In the genomic region with DNA sequence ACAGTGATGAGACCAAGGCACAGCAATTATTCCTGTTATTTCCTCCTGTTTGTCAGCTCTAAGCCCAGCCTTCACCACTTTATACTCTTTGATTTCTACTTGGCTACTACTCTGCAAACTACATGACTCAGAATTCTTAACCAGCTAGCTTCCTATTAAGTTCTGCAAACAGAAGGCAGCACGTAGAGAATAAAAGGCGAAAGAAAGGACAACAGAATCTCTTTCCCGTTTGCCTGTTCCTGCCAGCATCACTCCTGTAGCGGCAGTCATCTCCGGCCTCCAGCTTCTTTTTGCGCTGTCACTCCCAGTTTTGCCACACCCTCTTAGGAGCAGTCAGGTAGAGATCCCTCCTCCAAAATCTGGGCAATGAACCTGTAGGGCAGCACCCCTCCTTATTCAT, we compare ENCODE assay signal across 11 cellular contexts. TPM values are rescaled to one million over a fixed set of nuclear protein-coding genes. Genes with fewer than 3 reads are reported as not detected.
DNase-seq lines count a peak whose midpoint lies in the region; TF ChIP-seq lines count a peak whose summit lies in the region.
"Had no signal": no experiment of that assay in that cellular context is flagged by ENCODE, and none has a peak within 500 bp of the region (broad histone marks: within the 10 kb centered on the region; RNA-seq: fewer than 3 reads in every experiment).

No MANE protein-coding gene starts in this region.

- H4K8ac ChIP-seq in mesenchymal stem cell (ENCODE audit: low read length) (no peak overlapping the region), trophoblast cell (ENCODE audit: low read depth, low read length) (no peak overlapping the region)

- H3K79me2 ChIP-seq in trophoblast cell (ENCODE audit: control insufficient read depth, insufficient read depth, low read length, poor library complexity) = no peaks in the 10 kb centered on the region

- no peak overlapping the region for H2AK5ac ChIP-seq in mesenchymal stem cell (ENCODE audit: low read length, severe bottlenecking)
- no peak overlapping the region for H2AK5ac ChIP-seq in trophoblast cell (ENCODE audit: low read length)

- no peak overlapping the region for H3K9ac ChIP-seq in mesenchymal stem cell (ENCODE audit: low read length)
- H3K9ac ChIP-seq in trophoblast cell (ENCODE audit: low read length) = no peak overlapping the region

- H3K23ac ChIP-seq in mesenchymal stem cell (ENCODE audit: low read length in 2 of 2) (no peak overlapping the region), trophoblast cell (ENCODE audit: low read length) (no peak overlapping the region)

- 75% methylated on average over 6 of the region's 6 CpGs for whole genome bisulfite sequencing in mesenchymal stem cell
- WGBS in trophoblast cell (ENCODE audit: extremely low coverage, insufficient coverage, insufficient read length) = no CpG with 5 or more reads among the region's 6 CpGs

- peak overlapping the region in 1 of 2 experiments; percentile 49 for H2BK12ac ChIP-seq in mesenchymal stem cell (ENCODE audit: low read length in 2 of 2)
- no peak overlapping the region for H2BK12ac ChIP-seq in trophoblast cell (ENCODE audit: low read length)

- H3K4ac ChIP-seq in mesenchymal stem cell (ENCODE audit: low read depth in 1 of 2, low read length in 2 of 2) (no peak overlapping the region), trophoblast cell (ENCODE audit: low read depth, low read length) (no peak overlapping the region)

- no peak overlapping the region for H2BK5ac ChIP-seq in mesenchymal stem cell (ENCODE audit: low read depth, low read length, poor library complexity, severe bottlenecking)
- no peak overlapping the region for H2BK5ac ChIP-seq in trophoblast cell (ENCODE audit: low read depth, low read length, poor library complexity)

- no peak overlapping the region for H4K12ac ChIP-seq in trophoblast cell (ENCODE audit: low read depth, low read length)

- no peak for TF ChIP-seq CTCF in cardiac fibroblast (IDR thresholded peaks at IDR 0.05; ENCODE audit: low read depth, low read length)

- DNase-seq in DMS153 treated with DMSO at 0.1 percent for 48 hours (lab: John Stamatoyannopoulos, UW; ENCODE audit: unreplicated experiment) (peak; percentile 34), NCI-H2081 (lab: John Stamatoyannopoulos, UW) (peak; percentile 46 to 83), cardiac fibroblast (ENCODE audit: low read depth in 2 of 2) (peak; percentile 62 to 68), mesenchymal stem cell (peak; percentile 36), NCI-H1694 (lab: John Stamatoyannopoulos, UW) (no peak), dedifferentiated amniotic fluid mesenchymal stem cell (ENCODE audit: extremely low spot score) (no peak), trophoblast cell (no peak)
- no peak for DNase-seq in stimulated activated naive CD4-positive, alpha-beta T cell treated with Interleukin-2 at 50 U/mL for 16 hours (lab: John Stamatoyannopoulos, UW)
- DNase-seq: amygdala; NCI-H1436 treated with DMSO at 0.1 percent for 48 hours; stimulated activated naive B cell treated with anti-CD40 and anti-IgM and Interleukin-4, amounts not matched to agents 10 μg/mL and 1 μg/mL and 100 μg/mL, for 72 hours had no signal

- H2BK15ac ChIP-seq in mesenchymal stem cell (ENCODE audit: low read depth, poor library complexity, severe bottlenecking) = no peak overlapping the region

- H3K79me1 ChIP-seq in mesenchymal stem cell (replicated peaks; ENCODE audit: low read length, poor library complexity, severe bottlenecking) = peaks cover under 1% of the 10 kb centered on the region
- no peaks in the 10 kb centered on the region for H3K79me1 ChIP-seq in trophoblast cell (ENCODE audit: low read length)

- H3K4me3 ChIP-seq in cardiac fibroblast (replicated peaks in 1 of 2; ENCODE audit: low read depth in 2 of 2, low read length in 2 of 2) = no peak overlapping the region
- peak overlapping the region in 1 of 2 experiments; percentile 22 for H3K4me3 ChIP-seq in mesenchymal stem cell (ENCODE audit: insufficient read depth in 1 of 2, low read depth in 1 of 2, low read length in 2 of 2)
- H3K4me3 ChIP-seq in trophoblast cell (ENCODE audit: low read depth, low read length) = no peak overlapping the region

- H3K36me3 ChIP-seq in mesenchymal stem cell (ENCODE audit: control insufficient read depth in 1 of 2, insufficient read depth in 2 of 2, low read depth in 1 of 2, low read length in 2 of 2) = no peaks in the 10 kb centered on the region
- H3K36me3 ChIP-seq in trophoblast cell (ENCODE audit: control insufficient read depth in 1 of 2, insufficient read depth in 2 of 2, low read length in 2 of 2) = no peaks in the 10 kb centered on the region

- H3K14ac ChIP-seq in mesenchymal stem cell (ENCODE audit: low read length in 2 of 2) = no peak overlapping the region
- H3K14ac ChIP-seq in trophoblast cell (ENCODE audit: low read length) = no peak overlapping the region

- H3K4me1 ChIP-seq in mesenchymal stem cell (ENCODE audit: control insufficient read depth, insufficient read depth, low read depth, low read length) (peaks cover 12% of the 10 kb centered on the region), trophoblast cell (ENCODE audit: control insufficient read depth in 1 of 2, insufficient read depth in 2 of 2, low read length in 2 of 2) (no peaks in the 10 kb centered on the region)

- H3K18ac ChIP-seq in mesenchymal stem cell (ENCODE audit: low read depth in 1 of 2, low read length in 2 of 2) (no peak overlapping the region), trophoblast cell (ENCODE audit: low read length) (no peak overlapping the region)

- no peaks in the 10 kb centered on the region for H3K9me3 ChIP-seq in mesenchymal stem cell (ENCODE audit: control insufficient read depth, low read length)
- H3K9me3 ChIP-seq in trophoblast cell (ENCODE audit: insufficient read depth, low read depth, low read length) = no peaks in the 10 kb centered on the region

- no peak overlapping the region for H2AFZ ChIP-seq in mesenchymal stem cell (ENCODE audit: low read depth, low read length)
- H2AFZ ChIP-seq in trophoblast cell (ENCODE audit: insufficient read depth, low read length, poor library complexity) = no peak overlapping the region

- H3K4me2 ChIP-seq in mesenchymal stem cell (ENCODE audit: low read length, poor library complexity, severe bottlenecking) (no peak overlapping the region), trophoblast cell (ENCODE audit: low read length) (no peak overlapping the region)

- H4K91ac ChIP-seq in mesenchymal stem cell (ENCODE audit: low read length) (no peak overlapping the region), trophoblast cell (ENCODE audit: low read depth, low read length) (no peak overlapping the region)

- H2BK120ac ChIP-seq in mesenchymal stem cell (ENCODE audit: low read depth, low read length) = no peak overlapping the region
- no peak overlapping the region for H2BK120ac ChIP-seq in trophoblast cell (ENCODE audit: insufficient read depth, low read length, poor library complexity)

- H3K27ac ChIP-seq in mesenchymal stem cell (ENCODE audit: low read length, poor library complexity, severe bottlenecking) (peak overlapping the region; percentile 52), trophoblast cell (ENCODE audit: low read depth, low read length) (no peak overlapping the region)

- H3K27me3 ChIP-seq in mesenchymal stem cell (ENCODE audit: control insufficient read depth in 1 of 2, insufficient read depth in 1 of 2, low read length in 2 of 2) (no peaks in the 10 kb centered on the region), trophoblast cell (ENCODE audit: insufficient read depth, low read length) (no peaks in the 10 kb centered on the region)

RNA-seq across cellular contexts. Expression of a gene that starts 29.9 kb away (rescaled TPM):
- polyA plus RNA-seq in mesenchymal stem cell (2013, experiment 1 of 2) = 27.3 TPM
- 26.8 TPM for polyA plus RNA-seq in mesenchymal stem cell (2013, experiment 2 of 2)
- 126 and 133 TPM in 2 replicates for polyA plus RNA-seq in trophoblast cell (2013)

Comparison
In these comparisons a context has a peak if more than half of its experiments do, and no peak if none do; other contexts are left out.
1. DNase-seq: peak in DMS153 treated with DMSO at 0.1 percent for 48 hours (single experiment), NCI-H2081 (2 of 2), cardiac fibroblast (2 of 2) and mesenchymal stem cell (single experiment); none in stimulated activated naive CD4-positive, alpha-beta T cell treated with Interleukin-2 at 50 U/mL for 16 hours (single experiment), NCI-H1694 (single experiment), dedifferentiated amniotic fluid mesenchymal stem cell (single experiment) and trophoblast cell (0 of 2).